In genomic region chr1:225191199-225191753, GRCh38 we compare ENCODE assay signal across 6 cellular contexts.
"Had no signal": no experiment of that assay in that cellular context is flagged by ENCODE, and none has a peak within 500 bp of the region (broad histone marks: within the 10 kb centered on the region; RNA-seq: fewer than 3 reads in every experiment).

No MANE protein-coding gene starts in this region.

- H3K4me3 ChIP-seq: K562 had no signal

- ATAC-seq: K562 had no signal

- DNase-seq: IMR-90, KBM-7, KG1 had no signal

- FAIRE-seq: HTR-8/SVneo, K562 had no signal

- H3K27ac ChIP-seq: HL-60 had no signal
